Comparison of ENCODE assay signal across 9 cellular contexts in the genomic region with DNA sequence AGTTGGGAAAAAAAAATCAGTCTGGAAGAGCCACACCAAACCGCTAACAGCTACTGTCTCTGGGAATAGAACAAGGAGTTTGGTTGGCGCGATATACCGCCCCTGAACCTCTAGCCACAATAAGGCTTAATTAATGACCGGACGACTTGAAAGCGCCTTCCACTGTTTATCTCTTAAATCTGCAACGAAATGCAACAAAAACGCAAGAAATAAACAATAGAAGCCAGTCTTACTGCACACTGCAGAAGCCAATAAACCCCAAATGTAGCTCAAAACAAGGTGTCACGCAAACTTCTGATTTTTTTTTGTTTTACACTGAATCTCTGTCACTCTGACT. TPM values are rescaled to one million over a fixed set of nuclear protein-coding genes. Genes with fewer than 3 reads are reported as not detected.
DNase-seq lines count a peak whose midpoint lies in the region; ATAC-seq and TF ChIP-seq lines count a peak whose summit lies in the region.
"Had no signal": no experiment of that assay in that cellular context is flagged by ENCODE, and none has a peak within 500 bp of the region (broad histone marks: within the 10 kb centered on the region; RNA-seq: fewer than 3 reads in every experiment).

No MANE protein-coding gene starts in this region.

- no peaks in the 10 kb centered on the region for H3K36me3 ChIP-seq in duodenal mucosa (ENCODE audit: control insufficient read depth in 1 of 2, insufficient read depth in 2 of 2, low read length in 2 of 2)

- TF ChIP-seq CTCF in LNCaP clone FGC (IDR thresholded peaks at IDR 0.05; ENCODE audit: control insufficient read depth, extremely low read depth, insufficient read depth) = no peak; the same call in 1 of the 2 replicates

- no peak for ATAC-seq in GM18519 (IDR thresholded peaks at IDR 0.05; ENCODE audit: low FRiP score, unreplicated experiment)

- H3K27ac ChIP-seq in duodenal mucosa (ENCODE audit: low read depth, low read length) = peak overlapping the region; percentile 99

- no peaks in the 10 kb centered on the region for H3K9me3 ChIP-seq in duodenal mucosa (ENCODE audit: control insufficient read depth in 1 of 2, low read length in 2 of 2)

- peak; percentile 78 for DNase-seq in DMS 273 (lab: John Stamatoyannopoulos, UW; ENCODE audit: unreplicated experiment)
- no peak for DNase-seq in LNCaP clone FGC (ENCODE audit: low read depth)
- peak; percentile 59 for DNase-seq in myocyte (ENCODE audit: low read depth)
- DNase-seq in NCI-H146 treated with DMSO at 0.1 percent for 48 hours (lab: John Stamatoyannopoulos, UW; ENCODE audit: unreplicated experiment) = no peak
- DNase-seq in NCI-H1417 treated with DMSO at 0.1 percent for 48 hours (lab: John Stamatoyannopoulos, UW) = no peak
- no peak for DNase-seq in dermis blood vessel endothelial cell

- peak overlapping the region; percentile 94 to 98 for H3K9ac ChIP-seq in duodenal mucosa (ENCODE audit: low read depth in 1 of 2, low read length in 2 of 2)

- H3K27me3 ChIP-seq in duodenal mucosa (ENCODE audit: control insufficient read depth in 1 of 2, insufficient read depth in 2 of 2, low read length in 2 of 2) = no peaks in the 10 kb centered on the region

- H3K4me3 ChIP-seq in LNCaP clone FGC (ENCODE audit: low read depth, low read length) (peak overlapping the region; percentile 65), duodenal mucosa (ENCODE audit: low read depth in 1 of 2, low read length in 2 of 2) (peak overlapping the region; percentile 80 to 85)

- H3K4me1 ChIP-seq in duodenal mucosa (ENCODE audit: control insufficient read depth in 1 of 2, insufficient read depth in 2 of 2, low read length in 2 of 2) = peaks cover 5 to 6% of the 10 kb centered on the region in 2 donors

RNA-seq across cellular contexts. Expression of gene BTBD19, which starts 10.9 kb away (rescaled TPM):
- 5.4 and 20.8 TPM in 2 replicates for total RNA-seq in myocyte
- 36.4 TPM for polyA plus RNA-seq in myocyte (2012)
- total RNA-seq in dermis blood vessel endothelial cell = 7.0 and 8.5 TPM in 2 replicates

RNA-seq across cellular contexts. Expression of gene DYNLT4, which starts 12.1 kb away (rescaled TPM):
- total RNA-seq in myocyte = not detected in 2 replicates
- 3.0 TPM for polyA plus RNA-seq in myocyte (2012)
- total RNA-seq in dermis blood vessel endothelial cell = 0.14 TPM in 1 of 2 replicates, not detected in the other
- total RNA-seq: LHCN-M2 had no signal

RNA-seq across cellular contexts. Expression of gene PLK3, which starts 19.0 kb away (rescaled TPM):
- total RNA-seq in myocyte = 40.0 and 72.5 TPM in 2 replicates
- 50.9 TPM for polyA plus RNA-seq in myocyte (2012)
- 18.8 and 43.1 TPM in 2 replicates for total RNA-seq in dermis blood vessel endothelial cell

RNA-seq across cellular contexts. Expression of gene PTCH2, which starts 23.8 kb away (rescaled TPM):
- total RNA-seq in myocyte (0.05 and 0.51 TPM in 2 replicates), dermis blood vessel endothelial cell (under 0.01 and 0.05 TPM in 2 replicates)
- 0.69 TPM for polyA plus RNA-seq in myocyte (2012)

RNA-seq across cellular contexts. Expression of gene BEST4, which starts 31.3 kb away (rescaled TPM):
- total RNA-seq in myocyte (0.59 TPM in 1 of 2 replicates, not detected in the other), dermis blood vessel endothelial cell (not detected in 2 replicates)
- polyA plus RNA-seq in myocyte (2012) = 0.68 TPM
- total RNA-seq: LHCN-M2 had no signal

Comparison
In these comparisons a context has a peak if more than half of its experiments do, and no peak if none do; other contexts are left out.
1. DNase-seq: peak in DMS 273 (single experiment) and myocyte (single experiment); none in LNCaP clone FGC (single experiment), NCI-H146 treated with DMSO at 0.1 percent for 48 hours (single experiment), NCI-H1417 treated with DMSO at 0.1 percent for 48 hours (single experiment) and dermis blood vessel endothelial cell (single experiment).